7 cellular contexts compared by ENCODE assay signal in genomic region chr19:38602856-38603255, GRCh38. TPM values are rescaled to one million over a fixed set of nuclear protein-coding genes. Genes with fewer than 3 reads are reported as not detected.
DNase-seq lines count a peak whose midpoint lies in the region; ATAC-seq, FAIRE-seq and TF ChIP-seq lines count a peak whose summit lies in the region.
"Not testable (repeated sequence)": the region's sequence is repeated elsewhere in the genome, so short reads cannot be mapped to it uniquely, and the experiment has no call there.
"Had no signal": no experiment of that assay in that cellular context is flagged by ENCODE, and none has a peak within 500 bp of the region (broad histone marks: within the 10 kb centered on the region; RNA-seq: fewer than 3 reads in every experiment).

No MANE protein-coding gene starts in this region.

- not testable (repeated sequence) for H3K27ac ChIP-seq in HEK293 (ENCODE audit: extremely low read depth, low read depth, low read length); HepG2 (ENCODE audit: extremely low read length, insufficient read depth, low read length); small intestine (ENCODE audit: low read depth in 1 of 2, low read length in 1 of 2)

- POLR2A ChIA-PET in HEK293 (lab: Yijun Ruan, JAX); HepG2 (lab: Yijun Ruan, JAX): not testable (repeated sequence)

- not testable (repeated sequence) for H3K9me3 ChIP-seq in HEK293 (ENCODE audit: control insufficient read depth, insufficient read depth, low read depth, low read length); HepG2 (ENCODE audit: low read length); small intestine (ENCODE audit: control insufficient read depth, low read depth)

- H3K4me2 ChIP-seq in HepG2 (ENCODE audit: low read depth, low read length), result not testable (repeated sequence)

- H4K20me1 ChIP-seq in HepG2 (ENCODE audit: insufficient read depth, low read length), result not testable (repeated sequence)

- not testable (repeated sequence) for H3K79me2 ChIP-seq in HepG2 (ENCODE audit: insufficient read depth, low read length)

- TF ChIP-seq CTCF in HEK293 (tag by site-specific recombination; IDR thresholded peaks at IDR 0.05); HepG2 (CRISPR knock-in tag; IDR thresholded peaks at IDR 0.05): not testable (repeated sequence)

- DNase-seq in HepG2 (ENCODE audit: low spot score); small intestine: not testable (repeated sequence)

- intact Hi-C loops in HepG2 (cut with micrococcal nuclease; ENCODE audit: unreplicated experiment), result not testable (repeated sequence)

- BruUV-seq in HepG2 (replicated peaks; lab: Mats Ljungman, UMichigan), result not testable (repeated sequence)

- CTCF ChIA-PET in HEK293 (lab: Yijun Ruan, JAX); HepG2 (lab: Yijun Ruan, JAX; ENCODE audit: low intra/inter-chr PET ratio, low total read pairs): not testable (repeated sequence)

- not testable (repeated sequence) for ATAC-seq in HepG2

- H3K4me1 ChIP-seq in HEK293 (ENCODE audit: control insufficient read depth, insufficient read depth, low read length); HepG2 (ENCODE audit: insufficient read depth, low read length); small intestine (ENCODE audit: control insufficient read depth in 2 of 2, insufficient read depth in 1 of 2, low read depth in 1 of 2, low read length in 1 of 2): not testable (repeated sequence)

- in situ Hi-C loops in HepG2 (cut with HindIII; ENCODE audit: extremely low pct_ligation_motif_present, low pct_unique_long_range_greater_than_20kb), result not testable (repeated sequence)

- TF ChIP-seq EP300 in HepG2 (IDR thresholded peaks at IDR 0.05; ENCODE audit: low read depth in 2 of 2, low read length in 2 of 2); HepG2 (CRISPR knock-in tag; IDR thresholded peaks at IDR 0.05; ENCODE audit: borderline replicate concordance): not testable (repeated sequence)

- not testable (repeated sequence) for H2AFZ ChIP-seq in HepG2 (ENCODE audit: low read length)

- FAIRE-seq in TTC549 (lab: Jason Lieb, UNC) (peak; percentile 77), endometrium (lab: Jason Lieb, UNC) (peak; percentile 97), islet of Langerhans (lab: Jason Lieb, UNC) (peak; percentile 33), small intestine (lab: Jason Lieb, UNC) (peak; percentile 99)
- FAIRE-seq in HepG2 (lab: Jason Lieb, UNC), result not testable (repeated sequence)

- not testable (repeated sequence) for H3K27me3 ChIP-seq in HepG2 (ENCODE audit: control insufficient read depth in 1 of 2, insufficient read depth in 2 of 2, low read length in 2 of 2); small intestine (ENCODE audit: control insufficient read depth in 2 of 2, insufficient read depth in 2 of 2, low read length in 2 of 2)

- TF ChIP-seq POLR2A in HepG2 (IDR thresholded peaks at IDR 0.05; ENCODE audit: insufficient read depth in 1 of 2, low read depth in 2 of 2, low read length in 2 of 2), result not testable (repeated sequence)

- WGBS in HepG2 (ENCODE audit: low lambda C conversion rate), result 97% methylated on average over 5 of the region's 5 CpGs
- 93 to 97% (median 96%) methylated on average over 5 of the region's 5 CpGs for WGBS in small intestine, 3 donors

- not testable (repeated sequence) for H3K36me3 ChIP-seq in HEK293 (ENCODE audit: control insufficient read depth in 2 of 2, insufficient read depth in 1 of 2, low read length in 2 of 2); HepG2 (replicated peaks in 1 of 2; ENCODE audit: control insufficient read depth in 1 of 2, insufficient read depth in 2 of 2, low read length in 2 of 2); small intestine (ENCODE audit: control insufficient read depth in 2 of 2, insufficient read depth in 2 of 2, low read length in 2 of 2)

- H3K9ac ChIP-seq in HepG2 (ENCODE audit: insufficient read depth, low read depth, low read length), result not testable (repeated sequence)

- TF ChIP-seq RAD21 in HepG2 (CRISPR knock-in tag; IDR thresholded peaks at IDR 0.05), result not testable (repeated sequence)

- not testable (repeated sequence) for H3K4me3 ChIP-seq in HEK293 (ENCODE audit: low read depth, low read length); HepG2 (replicated peaks in 1 of 3; ENCODE audit: insufficient read depth in 1 of 3, low read depth in 2 of 3, low read length in 3 of 3); small intestine (ENCODE audit: low read depth in 1 of 2, low read length in 2 of 2)

RNA-seq across cellular contexts. Expression of gene MAP4K1, which starts 14.9 kb away (rescaled TPM):
- total RNA-seq in HepG2 (2016; rRNA removed; fragmentation: Illumina TruSeq; extraction: Trizol), result 0.89 TPM in 1 of 2 replicates, not detected in the other
- total RNA-seq in HepG2 (2016; cell fraction: cytosol; rRNA removed; fragmentation: Illumina TruSeq; extraction: Trizol; ENCODE audit: low read depth), result not detected in 2 replicates
- 0.39 and 0.41 TPM in 2 replicates for total RNA-seq in HepG2 (2016; cell fraction: insoluble cytoplasmic fraction; rRNA removed; fragmentation: Illumina TruSeq; extraction: Trizol)
- total RNA-seq in HepG2 (2016; cell fraction: membrane; rRNA removed; fragmentation: Illumina TruSeq; extraction: Trizol), result 0.19 and 0.62 TPM in 2 replicates
- total RNA-seq in HepG2 (2016; cell fraction: nucleus; rRNA removed; fragmentation: Illumina TruSeq; extraction: Trizol), result 0.60 TPM in 1 of 2 replicates, not detected in the other
- polyA plus RNA-seq in HepG2 (2011; rRNA removed) (0.24 and 0.35 TPM in 2 replicates), small intestine (10 to 100 TPM in 1 of 3 donors, 1 to 10 TPM in 1, under 1 TPM in 1; 0.45 to 10.8 (median 4.0) TPM)
- polyA plus RNA-seq in HepG2 (2011; cell fraction: cytosol; rRNA removed), result 0.05 and 0.31 TPM in 2 replicates
- 2.1 and 2.6 TPM in 2 replicates for polyA plus RNA-seq in HepG2 (2011; cell fraction: nucleus; rRNA removed)
- polyA plus RNA-seq in HepG2 (2012), result 0.44 and 0.64 TPM in 2 replicates
- not detected in 2 replicates for polyA plus RNA-seq in HepG2 (2016; cell fraction: cytosol; fragmentation: Illumina TruSeq; extraction: Trizol; ENCODE audit: low read depth)
- polyA plus RNA-seq in HepG2 (2016; cell fraction: insoluble cytoplasmic fraction; fragmentation: Illumina TruSeq; extraction: Trizol; ENCODE audit: low read depth), result 0.52 TPM in 1 of 2 replicates, not detected in the other
- not detected in 2 replicates for polyA plus RNA-seq in HepG2 (2016; cell fraction: membrane; fragmentation: Illumina TruSeq; extraction: Trizol; ENCODE audit: low read depth)
- 1.4 and 3.1 TPM in 2 replicates for polyA plus RNA-seq in HepG2 (2016; cell fraction: nucleus; fragmentation: Illumina TruSeq; extraction: Trizol; ENCODE audit: insufficient read depth, low read depth)
- polyA minus RNA-seq in HepG2 (2011; rRNA and poly(A)+ RNA removed; ENCODE audit: low replicate concordance), result 0.91 TPM in 1 of 2 replicates, not detected in the other
- polyA minus RNA-seq in HepG2 (2011; cell fraction: cytosol; rRNA and poly(A)+ RNA removed), result not detected in 2 replicates
- not detected in 2 replicates for polyA minus RNA-seq in HepG2 (2011; cell fraction: nucleus; rRNA and poly(A)+ RNA removed)
- total RNA-seq: Calu3 had no signal

RNA-seq across cellular contexts. Expression of gene EIF3K, which starts 16.1 kb away (rescaled TPM):
- 258 and 351 TPM in 2 replicates for total RNA-seq in HepG2 (2016; rRNA removed; fragmentation: Illumina TruSeq; extraction: Trizol)
- 100 and 104 TPM in 2 replicates for total RNA-seq in HepG2 (2016; cell fraction: cytosol; rRNA removed; fragmentation: Illumina TruSeq; extraction: Trizol; ENCODE audit: low read depth)
- 260 and 364 TPM in 2 replicates for total RNA-seq in HepG2 (2016; cell fraction: insoluble cytoplasmic fraction; rRNA removed; fragmentation: Illumina TruSeq; extraction: Trizol)
- total RNA-seq in HepG2 (2016; cell fraction: membrane; rRNA removed; fragmentation: Illumina TruSeq; extraction: Trizol), result 174 and 175 TPM in 2 replicates
- total RNA-seq in HepG2 (2016; cell fraction: nucleus; rRNA removed; fragmentation: Illumina TruSeq; extraction: Trizol), result 92.4 TPM in 2 replicates
- polyA plus RNA-seq in HepG2 (2011; rRNA removed) (179 and 230 TPM in 2 replicates), small intestine (100 to 1,000 TPM; 619 to 710 (median 633) TPM)
- 271 and 427 TPM in 2 replicates for polyA plus RNA-seq in HepG2 (2011; cell fraction: cytosol; rRNA removed)
- polyA plus RNA-seq in HepG2 (2011; cell fraction: nucleus; rRNA removed), result 210 and 224 TPM in 2 replicates
- polyA plus RNA-seq in HepG2 (2012), result 171 and 172 TPM in 2 replicates
- 106 and 109 TPM in 2 replicates for polyA plus RNA-seq in HepG2 (2016; cell fraction: cytosol; fragmentation: Illumina TruSeq; extraction: Trizol; ENCODE audit: low read depth)
- 349 and 386 TPM in 2 replicates for polyA plus RNA-seq in HepG2 (2016; cell fraction: insoluble cytoplasmic fraction; fragmentation: Illumina TruSeq; extraction: Trizol; ENCODE audit: low read depth)
- polyA plus RNA-seq in HepG2 (2016; cell fraction: membrane; fragmentation: Illumina TruSeq; extraction: Trizol; ENCODE audit: low read depth), result 161 and 168 TPM in 2 replicates
- polyA plus RNA-seq in HepG2 (2016; cell fraction: nucleus; fragmentation: Illumina TruSeq; extraction: Trizol; ENCODE audit: insufficient read depth, low read depth), result 163 and 169 TPM in 2 replicates
- polyA minus RNA-seq in HepG2 (2011; rRNA and poly(A)+ RNA removed; ENCODE audit: low replicate concordance), result 199 and 296 TPM in 2 replicates
- polyA minus RNA-seq in HepG2 (2011; cell fraction: cytosol; rRNA and poly(A)+ RNA removed), result 94.6 and 127 TPM in 2 replicates
- polyA minus RNA-seq in HepG2 (2011; cell fraction: nucleus; rRNA and poly(A)+ RNA removed), result 43.4 and 51.5 TPM in 2 replicates

RNA-seq across cellular contexts. Expression of gene ACTN4, which starts 44.6 kb away (rescaled TPM):
- 167 and 192 TPM in 2 replicates for total RNA-seq in HepG2 (2016; rRNA removed; fragmentation: Illumina TruSeq; extraction: Trizol)
- total RNA-seq in HepG2 (2016; cell fraction: cytosol; rRNA removed; fragmentation: Illumina TruSeq; extraction: Trizol; ENCODE audit: low read depth), result 13.8 and 15.0 TPM in 2 replicates
- total RNA-seq in HepG2 (2016; cell fraction: insoluble cytoplasmic fraction; rRNA removed; fragmentation: Illumina TruSeq; extraction: Trizol), result 122 and 176 TPM in 2 replicates
- 28.6 and 34.1 TPM in 2 replicates for total RNA-seq in HepG2 (2016; cell fraction: membrane; rRNA removed; fragmentation: Illumina TruSeq; extraction: Trizol)
- total RNA-seq in HepG2 (2016; cell fraction: nucleus; rRNA removed; fragmentation: Illumina TruSeq; extraction: Trizol), result 148 and 165 TPM in 2 replicates
- polyA plus RNA-seq in HepG2 (2011; rRNA removed), result 171 and 223 TPM in 2 replicates
- 82.2 and 91.7 TPM in 2 replicates for polyA plus RNA-seq in HepG2 (2011; cell fraction: cytosol; rRNA removed)
- polyA plus RNA-seq in HepG2 (2011; cell fraction: nucleus; rRNA removed), result 437 and 620 TPM in 2 replicates
- 222 and 260 TPM in 2 replicates for polyA plus RNA-seq in HepG2 (2012)
- polyA plus RNA-seq in HepG2 (2016; cell fraction: cytosol; fragmentation: Illumina TruSeq; extraction: Trizol; ENCODE audit: low read depth), result 5.8 and 8.5 TPM in 2 replicates
- polyA plus RNA-seq in HepG2 (2016; cell fraction: insoluble cytoplasmic fraction; fragmentation: Illumina TruSeq; extraction: Trizol; ENCODE audit: low read depth), result 192 and 256 TPM in 2 replicates
- polyA plus RNA-seq in HepG2 (2016; cell fraction: membrane; fragmentation: Illumina TruSeq; extraction: Trizol; ENCODE audit: low read depth), result 20.9 and 27.6 TPM in 2 replicates
- polyA plus RNA-seq in HepG2 (2016; cell fraction: nucleus; fragmentation: Illumina TruSeq; extraction: Trizol; ENCODE audit: insufficient read depth, low read depth), result 435 and 441 TPM in 2 replicates
- polyA minus RNA-seq in HepG2 (2011; rRNA and poly(A)+ RNA removed; ENCODE audit: low replicate concordance), result 172 and 192 TPM in 2 replicates
- polyA minus RNA-seq in HepG2 (2011; cell fraction: cytosol; rRNA and poly(A)+ RNA removed), result 86.2 and 95.5 TPM in 2 replicates
- 73.1 and 75.2 TPM in 2 replicates for polyA minus RNA-seq in HepG2 (2011; cell fraction: nucleus; rRNA and poly(A)+ RNA removed)
- 100 to 1,000 TPM; 188 to 326 (median 291) TPM for polyA plus RNA-seq in small intestine
